Comparison of ENCODE assay signal across 25 cellular contexts in the genomic region with DNA sequence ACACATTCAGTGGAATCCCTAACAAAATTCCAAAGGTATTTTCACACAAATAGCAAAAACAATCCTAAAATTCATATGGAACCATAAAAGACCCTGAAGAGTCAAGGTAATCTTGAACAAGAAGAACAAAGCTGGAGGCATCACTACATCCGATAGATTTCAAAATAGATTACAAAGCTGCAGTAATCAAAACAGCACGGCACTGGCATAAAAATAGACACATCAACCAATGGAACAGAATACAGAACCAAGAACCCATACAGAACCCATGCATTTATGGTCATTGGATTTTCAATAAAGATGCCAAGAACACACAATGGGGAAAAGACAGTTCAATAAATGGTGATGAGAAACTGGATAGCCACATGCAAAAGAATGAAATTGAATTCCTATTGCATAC.
"Had no signal": no experiment of that assay in that cellular context is flagged by ENCODE, and none has a peak within 500 bp of the region (broad histone marks: within the 10 kb centered on the region; RNA-seq: fewer than 3 reads in every experiment).

No MANE protein-coding gene starts in this region.

- H3K4me3 ChIP-seq: stomach, suprapubic skin, testis, thoracic aorta, thyroid gland, tibial artery, tibial nerve, transverse colon, upper lobe of left lung, upper lobe of right lung, uterus, vagina had no signal

- H3K36me3 ChIP-seq: upper lobe of right lung, uterus had no signal

- H3K27ac ChIP-seq: stomach, suprapubic skin, testis, thoracic aorta, thyroid gland, tibial artery, tibial nerve, transverse colon, upper lobe of left lung, upper lobe of right lung, uterus, vagina had no signal

- H3K9me3 ChIP-seq: testis, thyroid gland had no signal

- H3K27me3 ChIP-seq: stomach, suprapubic skin, testis, thyroid gland, tibial artery, tibial nerve, transverse colon, upper lobe of left lung, upper lobe of right lung, uterus, vagina had no signal

- H3K4me1 ChIP-seq: stomach, suprapubic skin, testis, thyroid gland, tibial artery, tibial nerve, transverse colon, upper lobe of left lung, upper lobe of right lung, uterus, vagina had no signal

- DNase-seq: stimulated activated CD4-positive, alpha-beta T cell treated with anti-CD3 and anti-CD28 coated beads, Interleukin-2, amount 100 ng/mL, for 48 hours; stimulated activated CD4-positive, alpha-beta T cell treated with anti-CD3 and anti-CD28 coated beads, Interleukin-4, amount 100 ng/mL, for 1 hour; stimulated activated CD4-positive, alpha-beta T cell treated with anti-CD3 and anti-CD28 coated beads, Interleukin-4, amount 100 ng/mL, for 24 hours; stimulated activated CD4-positive, alpha-beta T cell treated with anti-CD3 and anti-CD28 coated beads, Interleukin-4, amount 100 ng/mL, for 4 hours; stimulated activated CD8-positive, alpha-beta memory T cell treated with anti-CD3 and anti-CD28 coated beads, Interleukin-4, amount 100 ng/mL, for 48 hours; stimulated activated naive B cell treated with anti-CD40 and anti-IgM and Interleukin-4, amounts not matched to agents 10 μg/mL and 1 μg/mL and 100 μg/mL, for 72 hours; stimulated activated naive CD4-positive, alpha-beta T cell; stimulated activated naive CD4-positive, alpha-beta T cell treated with Interleukin-2 at 50 U/mL for 16 hours; stimulated activated naive CD8-positive, alpha-beta T cell treated with anti-CD3 and anti-CD28 coated beads, Interleukin-15, amount 100 ng/mL, for 72 hours; stimulated activated naive CD8-positive, alpha-beta T cell treated with anti-CD3 and anti-CD28 coated beads, Interleukin-15, Interleukin-2, amounts not matched to agents 100 U/mL and 50 U/mL, for 24 hours; stomach; substantia nigra; testis; thyroid gland; tibial artery; transverse colon; trophoblast cell; upper lobe of left lung; upper lobe of right lung; uterus had no signal

- FAIRE-seq: urothelium cell line had no signal
